In the genomic region with DNA sequence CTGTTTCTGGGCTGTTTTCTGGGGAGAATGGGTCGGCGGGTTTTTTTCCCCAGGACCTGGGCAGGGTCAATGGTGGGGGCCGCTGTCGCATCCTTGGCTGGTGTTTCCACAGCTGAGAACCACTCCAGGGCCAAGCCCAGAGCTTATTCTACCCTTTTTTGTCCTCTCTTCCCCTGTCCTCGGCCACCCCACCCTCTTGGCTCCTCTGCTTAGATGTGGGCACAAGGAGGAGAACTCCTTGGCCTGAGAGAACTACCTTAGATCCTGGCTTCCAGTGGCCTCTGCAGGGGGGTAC, we compare ENCODE assay signal across 13 cellular contexts. TPM values are rescaled to one million over a fixed set of nuclear protein-coding genes. Genes with fewer than 3 reads are reported as not detected.
DNase-seq lines count a peak whose midpoint lies in the region; ATAC-seq and TF ChIP-seq lines count a peak whose summit lies in the region.
"Had no signal": no experiment of that assay in that cellular context is flagged by ENCODE, and none has a peak within 500 bp of the region (broad histone marks: within the 10 kb centered on the region; RNA-seq: fewer than 3 reads in every experiment).

No MANE protein-coding gene starts in this region.

- no peaks in the 10 kb centered on the region for H3K9me3 ChIP-seq in neural progenitor cell (ENCODE audit: low read depth)

- DNase-seq in HFFc6 (no peak), chondrocyte (ENCODE audit: low spot score) (no peak), NCI-H2196 treated with DMSO at 0.1 percent for 48 hours (lab: John Stamatoyannopoulos, UW; ENCODE audit: unreplicated experiment) (no peak), left lobe of liver (ENCODE audit: low spot score) (no peak), 8988T (no peak), neural progenitor cell (ENCODE audit: low spot score) (no peak)
- DNase-seq in natural killer cell treated with Interleukin-12 subunit alpha and Interleukin-12 subunit beta and Interleukin-15 and Interleukin-18, amount 100 ng/mL, for 72 hours (ENCODE audit: low spot score), result no peak
- DNase-seq: COR-L47, islet precursor cell, T1000 had no signal

- H3K4me3 Mint-ChIP-seq in HFFc6 (peak overlapping the region; percentile 87), chondrocyte (ENCODE audit: unreplicated experiment) (peak overlapping the region; percentile 69), neural progenitor cell (no peak overlapping the region)
- H3K4me3 Mint-ChIP-seq in natural killer cell treated with Interleukin-12 subunit alpha and Interleukin-12 subunit beta and Interleukin-15 and Interleukin-18, amount 100 ng/mL, for 72 hours, result peak overlapping the region; percentile 84

- H3K4me1 Mint-ChIP-seq in HFFc6 (ENCODE audit: low read depth) (peaks cover 10% of the 10 kb centered on the region), chondrocyte (ENCODE audit: low read depth) (peaks cover 24% of the 10 kb centered on the region), neural progenitor cell (peaks cover 24% of the 10 kb centered on the region)
- peaks cover 76 to 81% of the 10 kb centered on the region in 2 donors for H3K4me1 Mint-ChIP-seq in natural killer cell treated with Interleukin-12 subunit alpha and Interleukin-12 subunit beta and Interleukin-15 and Interleukin-18, amount 100 ng/mL, for 72 hours (ENCODE audit: low read depth in 2 of 2)

- peaks cover 12% of the 10 kb centered on the region for H3K4me1 ChIP-seq in ACC112 (ENCODE audit: control insufficient read depth, insufficient read depth, low read length, unreplicated experiment)
- peaks cover 23% of the 10 kb centered on the region for H3K4me1 ChIP-seq in neural progenitor cell

- H3K9ac ChIP-seq in neural progenitor cell, result no peak overlapping the region

- H3K27ac ChIP-seq in ACC112 (ENCODE audit: low read depth, low read length), result peak overlapping the region; percentile 24; the same call in 1 of the 2 replicates
- H3K27ac ChIP-seq in neural progenitor cell, result no peak overlapping the region

- H3K27me3 ChIP-seq in ACC112 (ENCODE audit: insufficient read depth, low read length), result peaks cover 14% of the 10 kb centered on the region
- peaks cover 29% of the 10 kb centered on the region for H3K27me3 ChIP-seq in neural progenitor cell

- H3F3A ChIP-seq in neural progenitor cell (ENCODE audit: low read depth), result no peaks in the 10 kb centered on the region

- H3K4me3 ChIP-seq in ACC112 (ENCODE audit: low read depth, low read length), result peak overlapping the region; percentile 69; the same call in 1 of the 2 replicates
- no peak overlapping the region for H3K4me3 ChIP-seq in neural progenitor cell

- no peak for ATAC-seq in natural killer cell treated with Interleukin-12 subunit alpha and Interleukin-12 subunit beta and Interleukin-15 and Interleukin-18, amount 100 ng/mL, for 72 hours
- ATAC-seq in left lobe of liver, result no peak

- no peaks in the 10 kb centered on the region for H4K20me1 ChIP-seq in neural progenitor cell (ENCODE audit: low read depth)

- H3K36me3 Mint-ChIP-seq in HFFc6 (ENCODE audit: low read depth), result no peaks in the 10 kb centered on the region
- H3K36me3 Mint-ChIP-seq in chondrocyte (ENCODE audit: low read depth), result no peaks in the 10 kb centered on the region
- H3K36me3 Mint-ChIP-seq in natural killer cell treated with Interleukin-12 subunit alpha and Interleukin-12 subunit beta and Interleukin-15 and Interleukin-18, amount 100 ng/mL, for 72 hours, result peaks cover 19% of the 10 kb centered on the region
- H3K36me3 Mint-ChIP-seq in neural progenitor cell, result no peaks in the 10 kb centered on the region

- H3K79me2 ChIP-seq in ACC112 (ENCODE audit: control insufficient read depth, insufficient read depth, low read length, unreplicated experiment), result no peaks in the 10 kb centered on the region
- no peaks in the 10 kb centered on the region for H3K79me2 ChIP-seq in neural progenitor cell (ENCODE audit: low read depth)

- H3K4me2 ChIP-seq in neural progenitor cell, result no peak overlapping the region

- H3K27ac Mint-ChIP-seq in HFFc6 (peak overlapping the region; percentile 59), chondrocyte (ENCODE audit: unreplicated experiment) (peak overlapping the region; percentile 94), neural progenitor cell (no peak overlapping the region)
- peak overlapping the region; percentile 89 to 95 for H3K27ac Mint-ChIP-seq in natural killer cell treated with Interleukin-12 subunit alpha and Interleukin-12 subunit beta and Interleukin-15 and Interleukin-18, amount 100 ng/mL, for 72 hours

- H2AFZ ChIP-seq in ACC112 (ENCODE audit: low read length, unreplicated experiment) (peak overlapping the region; percentile 86), neural progenitor cell (replicated peaks) (no peak overlapping the region)

- H3K27me3 Mint-ChIP-seq in HFFc6 (ENCODE audit: insufficient read depth) (peaks cover 11% of the 10 kb centered on the region; the same call in 1 of the 2 replicates), chondrocyte (ENCODE audit: low read depth) (peaks cover 6% of the 10 kb centered on the region), neural progenitor cell (ENCODE audit: insufficient read depth, low read depth) (peaks cover 12% of the 10 kb centered on the region)
- H3K27me3 Mint-ChIP-seq in natural killer cell treated with Interleukin-12 subunit alpha and Interleukin-12 subunit beta and Interleukin-15 and Interleukin-18, amount 100 ng/mL, for 72 hours, result peaks cover 6 to 16% of the 10 kb centered on the region in 2 donors

- H3K9me3 Mint-ChIP-seq in HFFc6 (no peaks in the 10 kb centered on the region), chondrocyte (ENCODE audit: low read depth) (no peaks in the 10 kb centered on the region), neural progenitor cell (no peaks in the 10 kb centered on the region)
- H3K9me3 Mint-ChIP-seq in natural killer cell treated with Interleukin-12 subunit alpha and Interleukin-12 subunit beta and Interleukin-15 and Interleukin-18, amount 100 ng/mL, for 72 hours, result no peaks in the 10 kb centered on the region

- no peak for TF ChIP-seq CTCF in HFFc6 (IDR thresholded peaks at IDR 0.05)
- no peak for TF ChIP-seq CTCF in chondrocyte (IDR thresholded peaks at IDR 0.05)
- TF ChIP-seq CTCF in neural progenitor cell (IDR thresholded peaks at IDR 0.05), result no peak

- H3K36me3 ChIP-seq in ACC112 (ENCODE audit: insufficient read depth, low read length) (no peaks in the 10 kb centered on the region), neural progenitor cell (no peaks in the 10 kb centered on the region)

RNA-seq across cellular contexts. Expression of a gene that starts 4.0 kb away (rescaled TPM):
- not detected for total RNA-seq in HFFc6 (2021; fragmentation: NEBNext Ultra II Directional; extraction: Animal tissue kit (Norgen Biotek cat#: 25700))
- total RNA-seq in chondrocyte (0.05 to 0.44 TPM (median 0.07 TPM) in 3 replicates), left lobe of liver (0.68 TPM), neural progenitor cell (ENCODE audit: low replicate concordance) (0.22 TPM in 1 of 2 replicates, not detected in the other)
- total RNA-seq in natural killer cell treated with Interleukin-12 subunit alpha and Interleukin-12 subunit beta and Interleukin-15 and Interleukin-18, amount 100 ng/mL, for 72 hours, result 10 to 100 TPM in 1 of 2 donors, 1 to 10 TPM in 1; 3.7 to 11.2 TPM

RNA-seq across cellular contexts. Expression of a gene that starts 16.3 kb away (rescaled TPM):
- not detected for total RNA-seq in HFFc6 (2021; fragmentation: NEBNext Ultra II Directional; extraction: Animal tissue kit (Norgen Biotek cat#: 25700))
- not detected in 3 replicates for total RNA-seq in chondrocyte
- total RNA-seq in natural killer cell treated with Interleukin-12 subunit alpha and Interleukin-12 subunit beta and Interleukin-15 and Interleukin-18, amount 100 ng/mL, for 72 hours, result 10 to 100 TPM; 26.2 to 38.4 TPM
- total RNA-seq in left lobe of liver, result 0.53 TPM
- not detected in 2 replicates for total RNA-seq in neural progenitor cell (ENCODE audit: low replicate concordance)
- total RNA-seq: endothelial cell of umbilical vein, M059J had no signal

RNA-seq across cellular contexts. Expression of a gene that starts 44.5 kb away (rescaled TPM):
- 10 to 100 TPM; 39.4 to 52.7 (median 43.4) TPM for total RNA-seq in HFFc6 (2021; fragmentation: NEBNext Ultra II Directional; extraction: Animal tissue kit (Norgen Biotek cat#: 25700))
- total RNA-seq in chondrocyte (30.3 to 35.8 TPM (median 33.4 TPM) in 3 replicates), left lobe of liver (14.4 TPM), neural progenitor cell (ENCODE audit: low replicate concordance) (12.5 and 22.0 TPM in 2 replicates)
- 100 to 1,000 TPM in 1 of 2 donors, 10 to 100 TPM in 1; 95.4 to 126 TPM for total RNA-seq in natural killer cell treated with Interleukin-12 subunit alpha and Interleukin-12 subunit beta and Interleukin-15 and Interleukin-18, amount 100 ng/mL, for 72 hours

Comparison
In these comparisons a context has a peak if more than half of its experiments do, and no peak if none do; other contexts are left out.
1. RNA of a gene that starts 16.3 kb away (total RNA-seq): 26.2 to 38.4 TPM in natural killer cell treated with Interleukin-12 subunit alpha and Interleukin-12 subunit beta and Interleukin-15 and Interleukin-18, amount 100 ng/mL, for 72 hours; 0.53 TPM in left lobe of liver (single experiment), not detected in HFFc6, not detected in chondrocyte and not detected in neural progenitor cell; every median in the first group is over 10 times any median in the second.